8 cellular contexts compared by ENCODE assay signal in the genomic region with DNA sequence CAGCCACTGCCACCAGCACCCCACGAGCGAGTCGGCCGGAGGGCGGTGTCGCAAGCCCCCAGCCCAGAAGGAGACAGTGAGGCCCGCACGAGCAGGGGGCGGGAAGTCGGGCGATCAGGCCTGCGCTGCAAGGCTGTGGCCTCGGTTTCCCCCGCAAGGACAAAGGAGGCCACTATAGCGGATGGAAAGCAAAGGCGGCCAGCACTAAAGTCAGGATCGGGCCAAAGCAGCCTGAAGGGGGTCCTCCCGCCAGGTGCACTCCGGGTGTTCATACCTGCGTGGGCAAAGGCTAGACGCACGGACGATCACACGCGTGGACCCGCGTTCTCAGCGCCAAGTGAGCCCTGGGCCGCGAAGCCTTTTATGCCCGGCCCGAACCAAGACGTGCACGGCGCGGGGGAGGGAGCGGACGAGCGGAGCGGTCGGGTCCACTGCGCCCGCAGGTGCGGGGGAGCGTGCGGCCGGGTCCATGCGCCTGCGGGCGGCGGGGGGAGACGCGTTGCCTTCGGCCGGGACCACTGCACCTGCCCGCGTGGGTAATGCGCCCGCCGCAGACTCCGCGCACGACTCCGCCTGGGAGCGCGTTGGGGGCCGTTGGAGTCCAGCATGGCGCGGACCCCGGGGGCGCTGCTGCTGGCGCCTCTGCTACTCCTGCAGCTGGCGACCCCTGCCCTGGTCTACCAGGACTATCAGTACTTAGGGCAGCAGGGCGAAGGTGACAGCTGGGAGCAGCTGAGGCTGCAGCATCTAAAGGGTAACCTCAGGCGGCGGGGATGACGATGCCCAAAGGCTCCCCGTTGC. TPM values are rescaled to one million over a fixed set of nuclear protein-coding genes. Genes with fewer than 3 reads are reported as not detected.
A peak's percentile ranks its signal among the peaks of the same experiment; 100 is the strongest.
DNase-seq lines count a peak whose midpoint lies in the region; ATAC-seq and TF ChIP-seq lines count a peak whose summit lies in the region.

A gene (minus strand): TSS at position 335 of the 801 bp plus-strand sequence. CDS start 539 bp downstream, outside the sequence.
A gene (plus strand): TSS at position 604 of the 801 bp plus-strand sequence. CDS start 3 bp downstream, at position 607.

- H3K4me1 Mint-ChIP-seq in HFFc6 (ENCODE audit: low read depth): peaks cover 26% of the 10 kb centered on the region
- H3K4me1 Mint-ChIP-seq in effector memory CD8-positive, alpha-beta T cell (ENCODE audit: low read depth in 2 of 2): peaks cover 22 to 26% of the 10 kb centered on the region in 2 donors

- POLR2A ChIA-PET in activated CD8-positive, alpha-beta memory T cell treated with anti-CD3 and anti-CD28 coated beads for 36 hours (lab: Charles Lee): interaction anchor here (0.6 to 1.8 kb wide), 4 partner anchors 9 to 1979 kb away, joined by 3 to 5 read pairs (median 4); a partner anchor contains a TSS

- no peaks in the 10 kb centered on the region for H3K9me3 Mint-ChIP-seq in HFFc6
- H3K9me3 Mint-ChIP-seq in effector memory CD8-positive, alpha-beta T cell: no peaks in the 10 kb centered on the region

- peak within 1 kb of the TSS; percentile 90 for H3K4me3 Mint-ChIP-seq in HFFc6
- H3K4me3 Mint-ChIP-seq in effector memory CD8-positive, alpha-beta T cell: peak within 1 kb of the TSS; percentile 83 to 85

- H3K27me3 Mint-ChIP-seq in HFFc6 (ENCODE audit: insufficient read depth): no peaks in the 10 kb centered on the region; the same call in 1 of the 2 replicates
- no peaks in the 10 kb centered on the region for H3K27me3 Mint-ChIP-seq in effector memory CD8-positive, alpha-beta T cell

- H3K27ac Mint-ChIP-seq in HFFc6: peak within 1 kb of the TSS; percentile 38; the same call in 1 of the 2 replicates
- H3K27ac Mint-ChIP-seq in effector memory CD8-positive, alpha-beta T cell: peak within 1 kb of the TSS; percentile 54 to 75

- CTCF ChIA-PET in activated CD8-positive, alpha-beta memory T cell treated with anti-CD3 and anti-CD28 coated beads for 36 hours (lab: Charles Lee): interaction anchor here (0.5 to 14.9 kb wide), 6 partner anchors 10 to 126 kb away, joined by 3 to 598 read pairs (median 4); a partner anchor contains a TSS

- peak; percentile 32 for TF ChIP-seq CTCF in HFFc6 (IDR thresholded peaks at IDR 0.05)

- ATAC-seq in effector memory CD8-positive, alpha-beta T cell (replicated peaks): peak; percentile 67
- no peak for ATAC-seq in HG03175 (IDR thresholded peaks at IDR 0.05; ENCODE audit: unreplicated experiment)

- peak in 11 of 14 donors; percentile 38 to 82 (median 59) for DNase-seq in C1 segment of cervical spinal cord (lab: John Stamatoyannopoulos, UW)
- no peak for DNase-seq in HFFc6
- DNase-seq in NCI-H748 (lab: John Stamatoyannopoulos, UW; ENCODE audit: unreplicated experiment): peak; percentile 86
- DNase-seq in effector memory CD8-positive, alpha-beta T cell: peak; percentile 52 to 60 (median 58)
- peak; percentile 64 to 86 for DNase-seq in lung microvascular endothelial cell (ENCODE audit: low read depth in 2 of 2)
- peak; percentile 41 for DNase-seq in stimulated activated CD8-positive, alpha-beta memory T cell treated with anti-CD3 and anti-CD28 coated beads, Interleukin-12 subunit alpha, Interleukin-12 subunit beta, amount 100 ng/mL, for 4 hours (ENCODE audit: low read depth)

- no peaks in the 10 kb centered on the region for H3K36me3 Mint-ChIP-seq in HFFc6 (ENCODE audit: low read depth)
- H3K36me3 Mint-ChIP-seq in effector memory CD8-positive, alpha-beta T cell (ENCODE audit: insufficient read depth): peaks cover 40% of the 10 kb centered on the region

RNA-seq across cellular contexts. Expression of the first gene that starts in this region (rescaled TPM):
- total RNA-seq in HFFc6 (2021; fragmentation: NEBNext Ultra II Directional; extraction: Animal tissue kit (Norgen Biotek cat#: 25700)): 100 to 1,000 TPM; 214 to 269 (median 229) TPM
- total RNA-seq in activated CD8-positive, alpha-beta memory T cell treated with anti-CD3 and anti-CD28 coated beads for 36 hours: 100 to 1,000 TPM; 204 to 208 TPM
- 185 and 189 TPM in 2 replicates for total RNA-seq in lung microvascular endothelial cell

RNA-seq across cellular contexts. Expression of the second gene that starts in this region (rescaled TPM):
- total RNA-seq in HFFc6 (2021; fragmentation: NEBNext Ultra II Directional; extraction: Animal tissue kit (Norgen Biotek cat#: 25700)): 10 to 100 TPM; 14.1 to 30.3 (median 25.6) TPM
- total RNA-seq in activated CD8-positive, alpha-beta memory T cell treated with anti-CD3 and anti-CD28 coated beads for 36 hours: 10 to 100 TPM; 29.1 to 29.9 TPM
- total RNA-seq in lung microvascular endothelial cell: 0.20 TPM in 1 of 2 replicates, not detected in the other

Comparison
In these comparisons a context has a peak if more than half of its experiments do, and no peak if none do; other contexts are left out.
1. RNA of the second gene that starts in this region (total RNA-seq): 29.1 to 29.9 TPM in activated CD8-positive, alpha-beta memory T cell treated with anti-CD3 and anti-CD28 coated beads for 36 hours and 14.1 to 30.3 TPM in HFFc6; 0.20 TPM in lung microvascular endothelial cell; every median in the first group is over 10 times any median in the second.